In genomic region chr4:77240469-77241066, GRCh38 we compare ENCODE assay signal across 1 cellular context.
TF ChIP-seq lines count a peak whose summit lies in the region.

No MANE protein-coding gene starts in this region.

TF ChIP-seq in SK-N-SH treated with all-trans-retinoic acid at 6 μM for 48 hours, 23 proteins besides CTCF, POLR2A, EP300 and RAD21 (continued from another document):
- no peak for TF ChIP-seq CSDC2 (CRISPR knock-in tag; IDR thresholded peaks at IDR 0.05)
- TF ChIP-seq POU6F1 (CRISPR knock-in tag; IDR thresholded peaks at IDR 0.05; ENCODE audit: borderline replicate concordance, low read depth) = no peak
